8 cellular contexts compared by ENCODE assay signal in the genomic region with DNA sequence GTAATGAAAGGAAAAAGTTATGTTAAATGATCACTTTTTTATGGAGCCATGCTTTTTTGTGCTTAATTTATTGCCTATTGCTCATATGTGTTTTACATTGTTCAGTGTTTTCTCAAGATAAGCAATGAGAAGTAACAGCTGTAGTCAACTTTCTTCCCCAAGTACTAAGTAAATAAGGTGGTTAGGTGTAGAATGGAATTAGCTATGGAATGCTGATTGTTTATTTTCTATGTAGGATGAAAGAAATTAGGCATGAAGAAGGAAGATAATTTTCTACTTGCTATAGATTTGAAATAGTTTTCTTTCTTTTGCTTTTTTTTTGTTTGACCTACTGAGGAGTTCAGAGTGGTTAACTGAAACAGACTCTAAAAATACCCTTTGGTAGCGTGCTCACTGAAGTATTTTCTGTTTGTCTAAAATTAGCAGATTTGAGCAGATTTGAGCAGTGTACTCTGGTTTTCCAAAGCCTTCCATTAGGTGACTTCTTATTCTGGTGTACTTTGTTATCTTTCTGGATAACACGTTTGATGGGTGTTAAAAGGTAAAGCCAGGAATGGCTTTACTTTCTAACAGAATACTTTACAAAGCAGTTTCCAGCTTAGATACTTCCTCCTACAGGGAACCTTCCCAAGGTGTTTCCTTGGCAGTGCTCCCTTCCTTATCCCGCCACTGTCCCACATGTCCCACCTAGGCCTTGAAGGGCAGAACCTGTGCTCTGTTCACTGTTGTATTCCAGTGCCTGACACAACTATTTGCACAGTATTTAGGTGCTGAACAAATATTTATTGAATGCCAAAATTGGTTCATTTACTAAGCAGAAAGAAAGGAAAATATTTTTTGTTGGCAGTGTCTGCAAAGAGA. TPM values are rescaled to one million over a fixed set of nuclear protein-coding genes. Genes with fewer than 3 reads are reported as not detected.
DNase-seq lines count a peak whose midpoint lies in the region; ATAC-seq and TF ChIP-seq lines count a peak whose summit lies in the region.

No MANE protein-coding gene starts in this region.

- peaks cover 3% of the 10 kb centered on the region for H3K36me3 Mint-ChIP-seq in CD4-positive, CD25-positive, alpha-beta regulatory T cell

- POLR2A ChIA-PET in Panc1 (lab: Charles Lee) = no interaction called here

- peak overlapping the region; percentile 75 to 97 (median 95) for H3K27ac Mint-ChIP-seq in CD4-positive, CD25-positive, alpha-beta regulatory T cell

- no peaks in the 10 kb centered on the region for H3K36me3 ChIP-seq in CD4-positive, CD25-positive, alpha-beta regulatory T cell (ENCODE audit: control insufficient read depth, insufficient read depth, low read length)
- no peaks in the 10 kb centered on the region for H3K36me3 ChIP-seq in Panc1 (ENCODE audit: control insufficient read depth, insufficient read depth, low read length)

- H3K27me3 Mint-ChIP-seq in CD4-positive, CD25-positive, alpha-beta regulatory T cell = no peaks in the 10 kb centered on the region

- peaks cover 100% of the 10 kb centered on the region for H3K4me1 ChIP-seq in CD4-positive, CD25-positive, alpha-beta regulatory T cell (ENCODE audit: control insufficient read depth, insufficient read depth, low read length, poor library complexity, severe bottlenecking)
- peaks cover 84% of the 10 kb centered on the region for H3K4me1 ChIP-seq in Panc1 (ENCODE audit: control insufficient read depth, insufficient read depth, low read length)

- peak overlapping the region; percentile 58 for H3K4me3 ChIP-seq in CD4-positive, CD25-positive, alpha-beta regulatory T cell (ENCODE audit: low read depth, low read length)
- H3K4me3 ChIP-seq in Panc1 (ENCODE audit: low read depth in 2 of 2, low read length in 2 of 2) (peak overlapping the region in 1 of 2 experiments; percentile 36; a peak in 1 of 4 replicates), dorsolateral prefrontal cortex (no peak overlapping the region)

- BruUV-seq in Panc1 (replicated peaks; lab: Mats Ljungman, UMichigan) = TSS peak; percentile 18

- DNase-seq in CD4-positive, CD25-positive, alpha-beta regulatory T cell = no peak
- no peak for DNase-seq in Panc1 (ENCODE audit: low read depth, low spot score)
- no peak for DNase-seq in left colon
- no peak for DNase-seq in activated gamma-delta T cell (lab: John Stamatoyannopoulos, UW)
- no peak for DNase-seq in occipital lobe (lab: John Stamatoyannopoulos, UW)
- DNase-seq in dorsolateral prefrontal cortex = no peak

- CTCF ChIA-PET in Panc1 (lab: Charles Lee) = interaction anchor here (1.0 kb wide), 1 partner anchor 11 kb away, joined by 3 read pairs; no protein-coding TSS in a partner anchor

- peak overlapping the region; percentile 68 to 96 (median 83) for H3K4me3 Mint-ChIP-seq in CD4-positive, CD25-positive, alpha-beta regulatory T cell

- H3K27me3 ChIP-seq in CD4-positive, CD25-positive, alpha-beta regulatory T cell (ENCODE audit: control insufficient read depth, insufficient read depth, low read length) = no peaks in the 10 kb centered on the region
- H3K27me3 ChIP-seq in Panc1 (ENCODE audit: control insufficient read depth, insufficient read depth, low read length) = no peaks in the 10 kb centered on the region
- no peaks in the 10 kb centered on the region for H3K27me3 ChIP-seq in dorsolateral prefrontal cortex

- H3K9me3 Mint-ChIP-seq in CD4-positive, CD25-positive, alpha-beta regulatory T cell = no peaks in the 10 kb centered on the region

- peaks cover 39 to 95% (median 74%) of the 10 kb centered on the region in 4 donors for H3K4me1 Mint-ChIP-seq in CD4-positive, CD25-positive, alpha-beta regulatory T cell

- in situ Hi-C loops in Panc1 (cut with HindIII; ENCODE audit: low pct_unique_long_range_greater_than_20kb, low sequenced_read_pairs) = no loop called here

- no peak for ATAC-seq in CD4-positive, CD25-positive, alpha-beta regulatory T cell (ENCODE audit: low read depth in 2 of 2)
- peak; percentile 25 for ATAC-seq in GM21528 (IDR thresholded peaks at IDR 0.05; ENCODE audit: low FRiP score, unreplicated experiment)
- ATAC-seq in Panc1 = no peak
- ATAC-seq in left colon = peak; percentile 46
- ATAC-seq in esophagus mucosa = no peak

- TF ChIP-seq CTCF in Panc1 (IDR thresholded peaks at IDR 0.05) (no peak), dorsolateral prefrontal cortex (IDR thresholded peaks at IDR 0.05 in 54 of 56, conservative IDR thresholded peaks at IDR 0.05 in 2 of 56; ENCODE audit: low read depth in 1 of 56, partially characterized antibody in 56 of 56) (no peak)

- peak overlapping the region; percentile 92 for H3K27ac ChIP-seq in CD4-positive, CD25-positive, alpha-beta regulatory T cell (ENCODE audit: insufficient read depth, low read length, poor library complexity, severe bottlenecking)
- peak overlapping the region; percentile 98 for H3K27ac ChIP-seq in Panc1 (ENCODE audit: low read length)
- peak overlapping the region in 2 of 59 donors; percentile 7 to 8 for H3K27ac ChIP-seq in dorsolateral prefrontal cortex

- intact Hi-C loops in Panc1 (cut with micrococcal nuclease; ENCODE audit: unreplicated experiment) (loop anchor here (2.0 kb wide), 1 partner anchor 55 kb away; a partner anchor contains a TSS), left colon (cut with DNase I, micrococcal nuclease) (no loop called here), dorsolateral prefrontal cortex (cut with DNase I) (no loop called here)

- no peaks in the 10 kb centered on the region for H3K9me3 ChIP-seq in CD4-positive, CD25-positive, alpha-beta regulatory T cell (ENCODE audit: control insufficient read depth in 2 of 2, low read length in 2 of 2)
- no peaks in the 10 kb centered on the region for H3K9me3 ChIP-seq in Panc1 (ENCODE audit: control insufficient read depth, insufficient read depth, low read depth, low read length)

RNA-seq across cellular contexts. Expression of a gene that starts 56.0 kb away (rescaled TPM):
- 158 TPM for total RNA-seq in CD4-positive, CD25-positive, alpha-beta regulatory T cell
- 10 to 100 TPM in 2 of 4 donors, 1 to 10 TPM in 2; 5.5 to 12.8 (median 8.0) TPM for polyA plus RNA-seq in CD4-positive, CD25-positive, alpha-beta regulatory T cell
- 107 TPM for total RNA-seq in Panc1 (2021; ENCODE audit: unreplicated experiment)
- polyA plus RNA-seq in Panc1 (2012; ENCODE audit: insufficient read length) = 42.2 TPM
- total RNA-seq in left colon = 100 to 1,000 TPM in 1 of 2 donors, 10 to 100 TPM in 1; 88.4 to 104 TPM
- 6.1 TPM for total RNA-seq in occipital lobe
- total RNA-seq in esophagus mucosa = 13.4 TPM
- 10 to 100 TPM in 97 of 120 experiments, 1 to 10 TPM in 23; 6.5 to 38.3 (median 12.8) TPM for total RNA-seq in dorsolateral prefrontal cortex

Comparison
In these comparisons a context has a peak if more than half of its experiments do, and no peak if none do; other contexts are left out.
1. ATAC-seq: peak in GM21528 (single experiment) and left colon (single experiment); none in CD4-positive, CD25-positive, alpha-beta regulatory T cell (0 of 2), Panc1 (single experiment) and esophagus mucosa (single experiment).